13 cellular contexts compared by ENCODE assay signal in the genomic region with DNA sequence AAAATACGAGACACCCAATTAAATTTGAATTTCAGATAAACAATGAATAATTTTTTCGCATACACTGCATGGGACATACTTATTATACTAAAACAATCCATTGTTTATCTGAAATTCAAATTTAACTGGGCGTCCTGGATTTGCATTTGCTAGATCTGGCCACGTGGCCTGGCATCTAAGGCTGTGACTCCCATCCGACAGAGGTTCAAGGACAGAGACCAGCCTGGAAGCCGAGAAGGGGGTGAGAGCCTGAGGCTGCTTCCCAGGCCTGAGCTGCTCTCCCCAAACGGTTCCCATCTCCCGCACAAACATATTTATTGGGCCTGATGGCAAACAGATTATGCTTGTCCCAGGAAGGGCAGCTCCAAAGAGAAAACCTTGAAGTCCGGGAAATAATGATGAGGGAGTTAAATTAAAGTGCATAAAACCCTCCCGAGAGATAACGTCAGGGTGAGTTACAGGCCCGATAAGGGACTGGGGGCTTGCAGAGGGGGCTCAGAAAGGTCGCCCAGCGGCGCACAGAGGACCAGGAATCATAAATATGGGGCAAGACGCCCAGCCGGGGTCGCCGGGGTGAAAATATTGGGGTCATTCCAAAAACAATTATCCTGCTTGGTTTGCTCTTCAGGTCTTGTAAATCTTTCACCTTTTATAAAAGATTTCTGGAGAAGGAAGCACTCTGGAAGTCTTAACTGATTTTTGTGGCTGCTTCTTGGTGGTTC.
"Had no signal": no experiment of that assay in that cellular context is flagged by ENCODE, and none has a peak within 500 bp of the region (broad histone marks: within the 10 kb centered on the region; RNA-seq: fewer than 3 reads in every experiment).

No MANE protein-coding gene starts in this region.

- H3K27me3 ChIP-seq: colonic mucosa, heart left ventricle had no signal

- ATAC-seq: heart left ventricle; left ventricle myocardium superior; right cardiac atrium; stimulated activated naive B cell treated with anti-CD40 and anti-IgM and Interleukin-4, amounts not matched to agents 10 μg/mL and 1 μg/mL and 100 μg/mL, for 72 hours; T-helper 17 cell had no signal

- DNase-seq: activated CD4-positive, alpha-beta T cell treated with anti-CD3 and anti-CD28 coated beads, Interleukin-2, amount 50 U/mL, for 1 hour; activated CD4-positive, CD25-positive, alpha-beta regulatory T cell; activated naive CD4-positive, alpha-beta T cell treated with anti-CD3 and anti-CD28 coated beads, Interleukin-2, amount 50 U/mL, for 16 hours; activated T-cell treated with anti-CD3 and anti-CD28 coated beads, Interleukin-2, amount 50 U/mL, for 1 hour; caudate nucleus; colonic mucosa; left ventricle myocardium superior; stimulated activated CD4-positive, alpha-beta T cell treated with anti-CD3 and anti-CD28 coated beads, Interleukin-1b, Interleukin-23, amount 100 ng/mL, for 48 hours; stimulated activated naive B cell treated with anti-CD40 and anti-IgM and Interleukin-4, amounts not matched to agents 10 μg/mL and 1 μg/mL and 100 μg/mL, for 72 hours; T-helper 17 cell; trophoblast cell had no signal

- H3K4me3 ChIP-seq: colonic mucosa, heart left ventricle had no signal

- H3K4me1 ChIP-seq: colonic mucosa, heart left ventricle had no signal

- H3K27ac ChIP-seq: colonic mucosa, heart left ventricle had no signal

- H3K36me3 ChIP-seq: colonic mucosa, heart left ventricle had no signal

- H3K9me3 ChIP-seq: colonic mucosa, heart left ventricle had no signal
